21 cellular contexts compared by ENCODE assay signal in genomic region chr2:82690757-82691411, GRCh38.
DNase-seq lines count a peak whose midpoint lies in the region; ATAC-seq, FAIRE-seq and TF ChIP-seq lines count a peak whose summit lies in the region.
"Had no signal": no experiment of that assay in that cellular context is flagged by ENCODE, and none has a peak within 500 bp of the region (broad histone marks: within the 10 kb centered on the region; RNA-seq: fewer than 3 reads in every experiment).

No MANE protein-coding gene starts in this region.

- no peak overlapping the region for H3K9ac ChIP-seq in HepG2 (ENCODE audit: insufficient read depth, low read depth, low read length)
- H3K9ac ChIP-seq: BLaER1 treated with 17β-estradiol and CSF1 and Interleukin-3, amounts not matched to agents 10 nM and 100 nM; GM23248 had no signal

- TF ChIP-seq RAD21 in HepG2 (CRISPR knock-in tag; IDR thresholded peaks at IDR 0.05) = no peak

- no peaks in the 10 kb centered on the region for H3K79me2 ChIP-seq in HepG2 (ENCODE audit: insufficient read depth, low read length)

- no peak for TF ChIP-seq POLR2A in HepG2 (IDR thresholded peaks at IDR 0.05; ENCODE audit: insufficient read depth in 1 of 2, low read depth in 2 of 2, low read length in 2 of 2)

- intact Hi-C loops in left ventricle myocardium inferior (cut with micrococcal nuclease) (loop anchor here (10.0 kb wide), 1 partner anchor 504 kb away; no protein-coding TSS in a partner anchor), cardiac septum (cut with DNase I) (no loop called here), HepG2 (cut with micrococcal nuclease; ENCODE audit: unreplicated experiment) (no loop called here)

- 34% methylated on average over 2 of the region's 2 CpGs for WGBS in HepG2 (ENCODE audit: low lambda C conversion rate)

- H3K27ac ChIP-seq in left ventricle myocardium inferior (replicated peaks) = peak overlapping the region; percentile 13
- H3K27ac ChIP-seq in HepG2 (ENCODE audit: extremely low read length, insufficient read depth, low read length) = no peak overlapping the region
- H3K27ac ChIP-seq: 22Rv1; BLaER1 treated with 17β-estradiol and CSF1 and Interleukin-3, amounts not matched to agents 10 nM and 100 nM; GM23248 had no signal

- DNase-seq in left ventricle myocardium inferior = no peak
- no peak for DNase-seq in cardiac septum (ENCODE audit: low spot score)
- peak; percentile 85 to 86 for DNase-seq in dermis microvascular lymphatic vessel endothelial cell (ENCODE audit: low read depth in 2 of 2)
- DNase-seq in HepG2 (ENCODE audit: low spot score) = no peak
- no peak for DNase-seq in ureter (ENCODE audit: low spot score)
- DNase-seq: CD4-positive, CD25-positive, alpha-beta regulatory T cell; CD8-positive, alpha-beta memory T cell; COR-L47; DMS 273 treated with DMSO at 0.1 percent for 48 hours; DMS53; DND-41; EL; GM23248 had no signal

- TF ChIP-seq EP300 in HepG2 (IDR thresholded peaks at IDR 0.05; ENCODE audit: low read depth in 2 of 2, low read length in 2 of 2) = no peak
- TF ChIP-seq EP300 in HepG2 (CRISPR knock-in tag; IDR thresholded peaks at IDR 0.05; ENCODE audit: borderline replicate concordance) = no peak

- FAIRE-seq in HepG2 (lab: Jason Lieb, UNC) = no peak
- FAIRE-seq: GM12878, GM19239 had no signal

- ATAC-seq in HepG2 (no peak), HG03108 (IDR thresholded peaks at IDR 0.05; ENCODE audit: unreplicated experiment) (no peak), GM19463 (IDR thresholded peaks at IDR 0.05; ENCODE audit: unreplicated experiment) (no peak), GM18861 (IDR thresholded peaks at IDR 0.05; ENCODE audit: unreplicated experiment) (no peak)
- ATAC-seq: GM12878 had no signal

- POLR2A ChIA-PET in HepG2 (lab: Yijun Ruan, JAX) = no interaction called here

- H3K9me3 ChIP-seq in left ventricle myocardium inferior (replicated peaks) (peaks cover 15% of the 10 kb centered on the region), HepG2 (ENCODE audit: low read length) (peaks cover 51% of the 10 kb centered on the region)
- H3K9me3 ChIP-seq: HAP-1 had no signal

- no peak overlapping the region for H3K4me2 ChIP-seq in HepG2 (ENCODE audit: low read depth, low read length)

- no peaks in the 10 kb centered on the region for H4K20me1 ChIP-seq in HepG2 (ENCODE audit: insufficient read depth, low read length)
- H4K20me1 ChIP-seq: BLaER1 treated with 17β-estradiol and CSF1 and Interleukin-3, amounts not matched to agents 10 nM and 100 nM had no signal

- H3K4me3 ChIP-seq in left ventricle myocardium inferior = no peak overlapping the region
- no peak overlapping the region for H3K4me3 ChIP-seq in HepG2 (replicated peaks in 1 of 3; ENCODE audit: insufficient read depth in 1 of 3, low read depth in 2 of 3, low read length in 3 of 3)
- H3K4me3 ChIP-seq: BLaER1 treated with 17β-estradiol and CSF1 and Interleukin-3, amounts not matched to agents 10 nM and 100 nM; GM12878; GM23248; HAP-1 had no signal

- no peak overlapping the region for H2AFZ ChIP-seq in HepG2 (ENCODE audit: low read length)
- H2AFZ ChIP-seq: GM23248 had no signal

- TF ChIP-seq CTCF in left ventricle myocardium inferior (IDR thresholded peaks at IDR 0.05; ENCODE audit: borderline replicate concordance) (no peak), HepG2 (CRISPR knock-in tag; IDR thresholded peaks at IDR 0.05) (no peak)

- CTCF ChIA-PET in HepG2 (lab: Yijun Ruan, JAX; ENCODE audit: low intra/inter-chr PET ratio, low total read pairs) = no interaction called here

- in situ Hi-C loops in HepG2 (cut with HindIII; ENCODE audit: extremely low pct_ligation_motif_present, low pct_unique_long_range_greater_than_20kb) = no loop called here

- BruUV-seq in HepG2 (replicated peaks; lab: Mats Ljungman, UMichigan) = no TSS peak

- no peaks in the 10 kb centered on the region for H3K27me3 ChIP-seq in left ventricle myocardium inferior (ENCODE audit: low read depth)
- no peaks in the 10 kb centered on the region for H3K27me3 ChIP-seq in HepG2 (ENCODE audit: control insufficient read depth in 1 of 2, insufficient read depth in 2 of 2, low read length in 2 of 2)
- H3K27me3 ChIP-seq: BLaER1 treated with 17β-estradiol and CSF1 and Interleukin-3, amounts not matched to agents 10 nM and 100 nM had no signal

- no peaks in the 10 kb centered on the region for H3K4me1 ChIP-seq in left ventricle myocardium inferior
- no peaks in the 10 kb centered on the region for H3K4me1 ChIP-seq in HepG2 (ENCODE audit: insufficient read depth, low read length)
- H3K4me1 ChIP-seq: HAP-1 had no signal

- no peaks in the 10 kb centered on the region for H3K36me3 ChIP-seq in left ventricle myocardium inferior
- H3K36me3 ChIP-seq in HepG2 (replicated peaks in 1 of 2; ENCODE audit: control insufficient read depth in 1 of 2, insufficient read depth in 2 of 2, low read length in 2 of 2) = no peaks in the 10 kb centered on the region
- H3K36me3 ChIP-seq: BLaER1 treated with 17β-estradiol and CSF1 and Interleukin-3, amounts not matched to agents 10 nM and 100 nM; HAP-1 had no signal

TF ChIP-seq in HepG2, 621 proteins besides CTCF, POLR2A, EP300 and RAD21:
- TF ChIP-seq HNRNPLL (IDR thresholded peaks at IDR 0.05; ENCODE audit: low read depth, low read length, poor library complexity, severe bottlenecking) (no peak), NFE2L2 (IDR thresholded peaks at IDR 0.05; ENCODE audit: low read length) (peak; percentile 65)

Comparison
In these comparisons a context has a peak if more than half of its experiments do, and no peak if none do; other contexts are left out.
1. DNase-seq: peak in dermis microvascular lymphatic vessel endothelial cell (2 of 2); none in left ventricle myocardium inferior (single experiment), cardiac septum (single experiment), HepG2 (single experiment) and ureter (single experiment).